Comparison of ENCODE assay signal across 26 cellular contexts in genomic region chr2:180943275-180943674, GRCh38.
"Had no signal": no experiment of that assay in that cellular context is flagged by ENCODE, and none has a peak within 500 bp of the region (broad histone marks: within the 10 kb centered on the region; RNA-seq: fewer than 3 reads in every experiment).

No MANE protein-coding gene starts in this region.

- H3K27ac ChIP-seq: esophagus squamous epithelium, heart right ventricle, left lung, ovary, psoas muscle, sigmoid colon, testis, tibial artery, upper lobe of left lung had no signal

- H3K27me3 ChIP-seq: esophagus squamous epithelium, heart right ventricle, left lung, ovary, sigmoid colon, testis, tibial artery, upper lobe of left lung had no signal

- H3K36me3 ChIP-seq: esophagus squamous epithelium, heart right ventricle, left lung, ovary, sigmoid colon, tibial artery, upper lobe of left lung had no signal

- DNase-seq: cortex of kidney; effector memory CD8-positive, alpha-beta T cell; erythroblast; esophagus squamous epithelium; foreskin melanocyte; glutamatergic neuron; heart right ventricle; hippocampal formation; left cardiac atrium; left lung; mesendoderm; midbrain; naive thymus-derived CD4-positive, alpha-beta T cell; occipital lobe; ovary; posterior cingulate gyrus; psoas muscle; right cardiac atrium; sigmoid colon; stimulated activated CD4-positive, alpha-beta T cell treated with anti-CD3 and anti-CD28 coated beads, Interleukin-4, amount 100 ng/mL, for 4 hours; stimulated activated naive CD8-positive, alpha-beta T cell treated with anti-CD3 and anti-CD28 coated beads, Interleukin-15, Interleukin-2, amounts not matched to agents 100 U/mL and 50 U/mL, for 24 hours; substantia nigra; testis; tibial artery; upper lobe of left lung had no signal

- H3K9me3 ChIP-seq: esophagus squamous epithelium, heart right ventricle, left lung, ovary, psoas muscle, sigmoid colon, testis, tibial artery, upper lobe of left lung had no signal

- H3K4me1 ChIP-seq: esophagus squamous epithelium, heart right ventricle, left lung, psoas muscle, sigmoid colon, testis, tibial artery, upper lobe of left lung had no signal

- H3K4me3 ChIP-seq: esophagus squamous epithelium, heart right ventricle, left lung, ovary, psoas muscle, sigmoid colon, testis, tibial artery, upper lobe of left lung had no signal

- ATAC-seq: effector memory CD8-positive, alpha-beta T cell; heart right ventricle; left cardiac atrium; left lung; naive thymus-derived CD4-positive, alpha-beta T cell; psoas muscle; right cardiac atrium; stimulated activated memory B cell treated with anti-CD40 and anti-IgM and Interleukin-4, amounts not matched to agents 10 μg/mL and 1 μg/mL and 100 μg/mL, for 72 hours; stimulated activated naive CD8-positive, alpha-beta T cell treated with anti-CD3 and anti-CD28 coated beads, Interleukin-15, Interleukin-2, amounts not matched to agents 100 U/mL and 50 U/mL, for 24 hours had no signal
